ENCODE assay signal across 8 cellular contexts in genomic region chr2:96816127-96816835, GRCh38. TPM values are rescaled to one million over a fixed set of nuclear protein-coding genes. Genes with fewer than 3 reads are reported as not detected.
DNase-seq lines count a peak whose midpoint lies in the region; ATAC-seq and TF ChIP-seq lines count a peak whose summit lies in the region.

Gene CNNM3, plus strand, starts transcription at chr2:96816268. Its CDS starts 10 bp downstream, at chr2:96816278.

- peak within 1 kb of the TSS; percentile 83 for H3K27ac Mint-ChIP-seq in activated B cell treated with CpG ODN at 0.5 μM for 24 hours

- H3K27me3 Mint-ChIP-seq in activated B cell treated with CpG ODN at 0.5 μM for 24 hours: no peaks in the 10 kb centered on the region

- intact Hi-C loops in activated B cell treated with CpG ODN at 0.5 μM for 24 hours (cut with micrococcal nuclease): loop anchor here (1.0 to 5.0 kb wide), 9 partner anchors 15 to 846 kb away; partner anchors contain the start of genes ACTR1B, ANKRD39, CIAO1 and CNNM4

- POLR2A ChIA-PET in activated B cell treated with CpG ODN at 0.5 μM for 24 hours (lab: Charles Lee): interaction anchor here (0.6 to 2.0 kb wide), 12 partner anchors 9 to 178 kb away, joined by 3 to 21 read pairs (median 6); partner anchors contain the start of genes ANKRD39, CNNM4 and KANSL3

- peak within 1 kb of the TSS; percentile 98 for H3K27ac ChIP-seq in caudate nucleus (ENCODE audit: low read depth, low read length)

- H3K9me3 Mint-ChIP-seq in activated B cell treated with CpG ODN at 0.5 μM for 24 hours: no peaks in the 10 kb centered on the region

- DNase-seq in AML-193 (lab: John Stamatoyannopoulos, UW) (peak; percentile 76 to 83), NCI-H345 (lab: John Stamatoyannopoulos, UW) (peak; percentile 96), activated B cell treated with CpG ODN at 0.5 μM for 24 hours (peak; percentile 97), caudate nucleus (lab: John Stamatoyannopoulos, UW) (peak in 60 of 61 donors; percentile 55 to 98 (median 93)), islet precursor cell (peak; percentile 98)
- peak; percentile 96 for DNase-seq in stimulated activated CD4-positive, alpha-beta T cell treated with anti-CD3 and anti-CD28 coated beads, Interleukin-12 subunit alpha, Interleukin-12 subunit beta, amount 100 ng/mL, for 4 hours

- H3K36me3 Mint-ChIP-seq in activated B cell treated with CpG ODN at 0.5 μM for 24 hours (ENCODE audit: low read depth): peaks cover 41% of the 10 kb centered on the region

- no peak for TF ChIP-seq CTCF in activated B cell treated with CpG ODN at 0.5 μM for 24 hours (IDR thresholded peaks at IDR 0.05)

- CTCF ChIA-PET in activated B cell treated with CpG ODN at 0.5 μM for 24 hours (lab: Charles Lee): interaction anchor here (0.8 to 2.6 kb wide), 9 partner anchors 9 to 297 kb away, joined by 3 to 11 read pairs (median 3); partner anchors contain the start of genes ANKRD36 and ANKRD39

- ATAC-seq in GM19035 (IDR thresholded peaks at IDR 0.05; ENCODE audit: unreplicated experiment) (peak; percentile 90), HG03342 (IDR thresholded peaks at IDR 0.05; ENCODE audit: unreplicated experiment) (peak; percentile 87), activated B cell treated with CpG ODN at 0.5 μM for 24 hours (ENCODE audit: low read depth) (peak; percentile 93)

- peaks cover 56% of the 10 kb centered on the region for H3K4me1 Mint-ChIP-seq in activated B cell treated with CpG ODN at 0.5 μM for 24 hours

- H3K4me3 Mint-ChIP-seq in activated B cell treated with CpG ODN at 0.5 μM for 24 hours: peak within 1 kb of the TSS; percentile 88

RNA-seq across cellular contexts. Expression of gene CNNM3, which starts in this region (rescaled TPM):
- 19.0 and 20.3 TPM in 2 replicates for total RNA-seq in activated B cell treated with CpG ODN at 0.5 μM for 24 hours

Comparison
In these comparisons a context has a peak if more than half of its experiments do, and no peak if none do; other contexts are left out.
1. Peak in every context shown above with its lines: DNase-seq, ATAC-seq and H3K27ac ChIP-seq.